ENCODE assay signal across 8 cellular contexts in the genomic region with DNA sequence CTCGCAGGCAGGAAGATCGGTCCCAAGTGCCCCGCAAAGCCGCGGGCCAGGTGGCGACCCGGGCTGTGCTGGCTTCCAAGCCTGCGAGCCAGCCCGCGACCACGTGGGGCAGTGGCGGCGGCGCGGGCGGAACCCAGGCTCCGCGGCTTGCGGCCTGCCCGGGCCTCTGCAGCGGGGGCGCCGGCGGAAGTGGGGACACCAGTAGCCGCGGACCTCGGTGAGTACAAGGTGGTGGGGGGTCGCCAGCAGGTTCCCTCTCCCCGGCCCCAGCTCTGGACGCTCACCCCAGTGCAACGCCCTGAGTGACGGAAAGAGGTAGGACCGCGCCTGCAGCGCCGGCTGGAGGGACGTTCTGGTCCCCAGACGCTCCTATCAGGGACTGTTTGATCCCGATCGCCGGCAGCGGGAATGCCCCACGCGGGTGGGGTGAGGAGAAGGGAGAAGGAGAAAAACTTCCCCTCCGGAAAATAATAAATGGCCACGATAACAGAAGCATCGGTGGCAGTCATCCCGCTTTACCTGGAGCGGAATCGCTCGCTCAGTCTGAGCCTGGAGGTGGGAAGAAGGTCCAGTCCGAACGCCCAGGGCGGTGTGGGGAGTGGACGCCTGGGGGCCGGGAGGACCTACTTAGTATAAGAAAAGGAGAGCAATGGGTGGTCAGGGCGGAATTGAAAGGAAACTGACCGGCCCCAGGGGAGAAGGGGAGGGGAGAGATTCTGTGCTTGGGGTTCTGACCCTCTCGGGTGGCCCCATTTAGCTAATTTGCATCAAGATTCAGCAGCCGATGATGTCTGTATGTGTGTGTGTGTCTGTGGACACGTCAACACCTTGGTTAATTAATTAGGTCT. TPM values are rescaled to one million over a fixed set of nuclear protein-coding genes. Genes with fewer than 3 reads are reported as not detected.
DNase-seq lines count a peak whose midpoint lies in the region; ATAC-seq and TF ChIP-seq lines count a peak whose summit lies in the region.

A gene with protein sequence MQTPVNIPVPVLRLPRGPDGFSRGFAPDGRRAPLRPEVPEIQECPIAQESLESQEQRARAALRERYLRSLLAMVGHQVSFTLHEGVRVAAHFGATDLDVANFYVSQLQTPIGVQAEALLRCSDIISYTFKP (plus strand): TSS at position 198 of the 848 bp plus-strand sequence. CDS start 10,855 bp downstream, outside the sequence.

- peak within 1 kb of the TSS; percentile 98 for H3K4me3 ChIP-seq in ACC112 (ENCODE audit: low read depth, low read length)
- H3K4me3 ChIP-seq in heart left ventricle, result peak within 1 kb of the TSS; percentile 81 to 100 (median 94)

- H3K4me1 Mint-ChIP-seq in T-cell (peaks cover 44 to 65% (median 49%) of the 10 kb centered on the region in 3 donors), type B pancreatic cell (ENCODE audit: unreplicated experiment) (peaks cover 10% of the 10 kb centered on the region)

- TF ChIP-seq CTCF in heart left ventricle (IDR thresholded peaks at IDR 0.05) (peak in 3 of 12 donors; percentile 12 to 21 (median 16)), type B pancreatic cell (conservative IDR thresholded peaks at IDR 0.05) (peak; percentile 41)

- H3K79me2 ChIP-seq in ACC112 (ENCODE audit: control insufficient read depth, insufficient read depth, low read length, unreplicated experiment), result peaks cover 35% of the 10 kb centered on the region

- H3K9me3 Mint-ChIP-seq in T-cell (no peaks in the 10 kb centered on the region), type B pancreatic cell (no peaks in the 10 kb centered on the region)

- H2AFZ ChIP-seq in ACC112 (ENCODE audit: low read length, unreplicated experiment), result peak within 1 kb of the TSS; percentile 99

- H3K27me3 Mint-ChIP-seq in T-cell, result no peaks in the 10 kb centered on the region
- peaks cover 4% of the 10 kb centered on the region for H3K27me3 Mint-ChIP-seq in type B pancreatic cell

- H3K27me3 ChIP-seq in ACC112 (ENCODE audit: insufficient read depth, low read length) (no peaks in the 10 kb centered on the region), heart left ventricle (no peaks in the 10 kb centered on the region)

- H3K27ac Mint-ChIP-seq in T-cell (peak within 1 kb of the TSS; percentile 85), type B pancreatic cell (peak within 1 kb of the TSS; percentile 88)

- peaks cover 5% of the 10 kb centered on the region for H3K4me1 ChIP-seq in ACC112 (ENCODE audit: control insufficient read depth, insufficient read depth, low read length, unreplicated experiment)
- H3K4me1 ChIP-seq in heart left ventricle, result peaks cover 6 to 47% (median 28%) of the 10 kb centered on the region in 12 donors

- 0% methylated on average over 34 to 61 of the region's 61 CpGs for WGBS in heart left ventricle, 4 donors

- H3K27ac ChIP-seq in ACC112 (ENCODE audit: low read depth, low read length), result peak within 1 kb of the TSS; percentile 53
- peak within 1 kb of the TSS; percentile 60 to 87 (median 74) for H3K27ac ChIP-seq in heart left ventricle

- H3K9me3 ChIP-seq in heart left ventricle, result no peaks in the 10 kb centered on the region

- ATAC-seq in GM19023 (IDR thresholded peaks at IDR 0.05; ENCODE audit: unreplicated experiment) (peak; percentile 29), T-cell (replicated peaks in 1 of 4) (peak; percentile 74 to 77 (median 76)), heart left ventricle (peak; percentile 77 to 89 (median 87))

- POLR2A ChIA-PET in T-cell (lab: Charles Lee), result no interaction called here

- intact Hi-C loops in heart left ventricle (cut with DNase I), result loop anchor here in 3 of 10 donors (1.0 to 5.0 kb wide), 4 partner anchors 12 to 98 kb away; a partner anchor contains a TSS
- intact Hi-C loops in posterior vena cava (cut with DNase I), result no loop called here

- TF ChIP-seq POLR2A in heart left ventricle (IDR thresholded peaks at IDR 0.05), result peak in 1 of 2 donors; percentile 63

- DNase-seq in NAMALWA (ENCODE audit: low spot score), result peak; percentile 87
- peak; percentile 50 to 82 (median 70) for DNase-seq in T-cell
- DNase-seq in activated naive CD8-positive, alpha-beta T cell treated with anti-CD3 and anti-CD28 coated beads, Interleukin-2, amount 50 U/mL, for 16 hours (ENCODE audit: low read depth, low spot score), result peak; percentile 67
- DNase-seq in heart left ventricle, result peak; percentile 73 to 86 (median 81)
- peak; percentile 89 for DNase-seq in posterior vena cava (ENCODE audit: low spot score)
- peak; percentile 92 for DNase-seq in type B pancreatic cell (ENCODE audit: extremely low spot score, unreplicated experiment)

- H3K4me3 Mint-ChIP-seq in T-cell, result peak within 1 kb of the TSS; percentile 92 to 99 (median 93)
- H3K4me3 Mint-ChIP-seq in type B pancreatic cell, result peak within 1 kb of the TSS; percentile 99

- H3K36me3 ChIP-seq in ACC112 (ENCODE audit: insufficient read depth, low read length), result no peaks in the 10 kb centered on the region
- H3K36me3 ChIP-seq in heart left ventricle, result peaks cover 0 to 13% (median 7%) of the 10 kb centered on the region in 9 donors

- H3K36me3 Mint-ChIP-seq in T-cell (peaks cover 12% of the 10 kb centered on the region), type B pancreatic cell (peaks cover 8% of the 10 kb centered on the region)

- CTCF ChIA-PET in T-cell (lab: Charles Lee), result interaction anchor here in 1 of 2 donors (0.5 to 1.2 kb wide), 5 partner anchors 13 to 104 kb away, joined by 3 to 8 read pairs (median 3); no protein-coding TSS in a partner anchor

RNA-seq across cellular contexts. Expression of the gene that starts here (rescaled TPM):
- total RNA-seq in T-cell (10 to 100 TPM in 4 of 5 donors, 1 to 10 TPM in 1; 4.0 to 23.1 (median 22.7) TPM), heart left ventricle (10 to 100 TPM; 11.4 to 22.0 (median 17.0) TPM), posterior vena cava (10 to 100 TPM; 11.2 to 14.7 TPM), type B pancreatic cell (ENCODE audit: low replicate concordance) (32.2 and 35.6 TPM in 2 replicates)
- polyA plus RNA-seq in heart left ventricle, result 10 to 100 TPM; 25.0 to 40.8 TPM

Comparison
In these comparisons a context has a peak if more than half of its experiments do, and no peak if none do; other contexts are left out.
1. Peak in every context shown above with its lines: DNase-seq, ATAC-seq, H3K4me3 ChIP-seq and H3K27ac ChIP-seq.
2. ATAC-seq: peak in every context shown above with its lines; median percentile 87 in heart left ventricle; 76 in T-cell; 29 in GM19023.